25 cellular contexts compared by ENCODE assay signal in genomic region chr1:205935869-205936268, GRCh38. TPM values are rescaled to one million over a fixed set of nuclear protein-coding genes. Genes with fewer than 3 reads are reported as not detected.
"Had no signal": no experiment of that assay in that cellular context is flagged by ENCODE, and none has a peak within 500 bp of the region (broad histone marks: within the 10 kb centered on the region; RNA-seq: fewer than 3 reads in every experiment).

No MANE protein-coding gene starts in this region.

- DNase-seq: activated CD4-positive, alpha-beta T cell treated with anti-CD3 and anti-CD28 coated beads, Interleukin-2, amount 10 ng/mL, durations not matched to agents 7 days and 5 days; activated CD8-positive, alpha-beta memory T cell treated with anti-CD3 and anti-CD28 coated beads, Interleukin-2, amount 10 ng/mL, durations not matched to agents 7 days and 5 days; activated CD8-positive, alpha-beta T cell treated with anti-CD3 and anti-CD28 coated beads for 36 hours; activated gamma-delta T cell treated with Interleukin-2 at 50 U/mL for 16 hours; aorta; effector CD4-positive, alpha-beta T cell; erythroblast; foreskin keratinocyte; kidney; pancreas; psoas muscle; right cardiac atrium; stimulated activated CD4-positive, alpha-beta T cell treated with anti-CD3 and anti-CD28 coated beads, Interleukin-12 subunit alpha, Interleukin-12 subunit beta, amount 100 ng/mL, for 4 hours; stimulated activated CD4-positive, alpha-beta T cell treated with anti-CD3 and anti-CD28 coated beads, Interleukin-4, amount 100 ng/mL, for 4 hours; transverse colon had no signal

- H3K27ac ChIP-seq: foreskin keratinocyte, neutrophil, psoas muscle, transverse colon, vagina, VCaP had no signal

- FAIRE-seq: endometrium, kidney, pancreas had no signal

- ATAC-seq: activated CD4-positive, CD25-positive, alpha-beta regulatory T cell treated with anti-CD3 and anti-CD28 coated beads, Interleukin-2, amount 50 U/mL, for 24 hours; activated CD8-positive, alpha-beta memory T cell treated with anti-CD3 and anti-CD28 coated beads, Interleukin-2, amount 10 ng/mL, durations not matched to agents 7 days and 5 days; activated CD8-positive, alpha-beta T cell treated with anti-CD3 and anti-CD28 coated beads for 36 hours; foreskin keratinocyte; left lobe of liver; natural killer cell treated with Interleukin-12 subunit alpha and Interleukin-12 subunit beta and Interleukin-15 and Interleukin-18, amount 100 ng/mL, for 72 hours; pancreas; psoas muscle; right cardiac atrium had no signal

- H3K4me1 ChIP-seq: transverse colon, vagina had no signal

- H3K9me3 ChIP-seq: neutrophil, pancreas, psoas muscle, transverse colon, vagina had no signal

- H3K27me3 ChIP-seq: pancreas, vagina had no signal

- H3K4me3 ChIP-seq: pancreas, psoas muscle, transverse colon, vagina had no signal

- H3K36me3 ChIP-seq: neutrophil, pancreas, transverse colon, vagina had no signal

RNA-seq across cellular contexts. Expression of gene SLC26A9, which starts 7.4 kb away (rescaled TPM):
- total RNA-seq: activated CD4-positive, alpha-beta T cell treated with anti-CD3 and anti-CD28 coated beads, Interleukin-2, amount 10 ng/mL, durations not matched to agents 7 days and 5 days; activated CD8-positive, alpha-beta memory T cell treated with anti-CD3 and anti-CD28 coated beads, Interleukin-2, amount 10 ng/mL, durations not matched to agents 7 days and 5 days; activated CD8-positive, alpha-beta T cell treated with anti-CD3 and anti-CD28 coated beads for 36 hours; activated T-helper 1 cell treated with anti-CD3 and anti-CD28 coated beads, Interleukin-12 subunit alpha, Interleukin-12 subunit beta, Interleukin-2, Interleukin-4 antibody, amounts not matched to agents 30 ng/mL and 10 ng/mL and 1 ng/mL, durations not matched to agents 14 hours and 24 hours and 36 hours; chondrocyte; foreskin keratinocyte; natural killer cell treated with Interleukin-12 subunit alpha and Interleukin-12 subunit beta and Interleukin-15 and Interleukin-18, amount 100 ng/mL, for 72 hours; T-helper 2 cell treated with Interferon-gamma antibody and Interleukin-4, amounts not matched to agents 100 ng/mL and 5 ng/mL, for 36 hours; transverse colon had no signal
- polyA plus RNA-seq: foreskin keratinocyte had no signal
